ENCODE assay signal across 1 cellular context in genomic region chr3:115146032-115146417, GRCh38.
TF ChIP-seq lines count a peak whose summit lies in the region.

No MANE protein-coding gene starts in this region.

TF ChIP-seq in H1, 55 proteins besides CTCF, POLR2A, EP300 and RAD21:
- TF ChIP-seq RNF2 (IDR thresholded peaks at IDR 0.05; ENCODE audit: borderline replicate concordance, low read depth, low read length, missing control alignments, poor library complexity, severe bottlenecking) (no peak), PHF8 (conservative IDR thresholded peaks at IDR 0.05; ENCODE audit: low read depth, low read length) (no peak), POU5F1 (IDR thresholded peaks at IDR 0.05; ENCODE audit: low read depth, low read length) (no peak), YY1 (IDR thresholded peaks at IDR 0.05; ENCODE audit: low read depth, low read length) (peak; percentile 71; the same call in 1 of the 2 replicates), RFX5 (IDR thresholded peaks at IDR 0.05; ENCODE audit: borderline replicate concordance, low read depth, low read length) (no peak), SIN3A (conservative IDR thresholded peaks at IDR 0.05 in 1 of 2, IDR thresholded peaks at IDR 0.05 in 1 of 2; ENCODE audit: low read depth in 1 of 2, low read length in 2 of 2) (peak in 1 of 2 experiments; percentile 53; a peak in 1 of 4 replicates), KDM1A (IDR thresholded peaks at IDR 0.05; ENCODE audit: borderline replicate concordance, low read length) (no peak), RBBP5 (IDR thresholded peaks at IDR 0.05; ENCODE audit: borderline replicate concordance, low read depth, low read length) (no peak), KDM4A (IDR thresholded peaks at IDR 0.05; ENCODE audit: low read depth, low read length, severe bottlenecking) (peak; percentile 2), CHD7 (IDR thresholded peaks at IDR 0.05; ENCODE audit: insufficient replicate concordance, low read length) (no peak), NRF1 (IDR thresholded peaks at IDR 0.05; ENCODE audit: low read depth, low read length) (no peak)
